20 cellular contexts compared by ENCODE assay signal in genomic region chr2:74556831-74557370, GRCh38. TPM values are rescaled to one million over a fixed set of nuclear protein-coding genes. Genes with fewer than 3 reads are reported as not detected.
DNase-seq lines count a peak whose midpoint lies in the region; ATAC-seq and TF ChIP-seq lines count a peak whose summit lies in the region.
"Had no signal": no experiment of that assay in that cellular context is flagged by ENCODE, and none has a peak within 500 bp of the region (broad histone marks: within the 10 kb centered on the region; RNA-seq: fewer than 3 reads in every experiment).

No MANE protein-coding gene starts in this region.

- H3K27ac Mint-ChIP-seq in activated naive CD4-positive, alpha-beta T cell treated with anti-CD3 and anti-CD28 coated beads, Interleukin-2, amount 10 ng/mL, durations not matched to agents 7 days and 5 days, result peak overlapping the region; percentile 69
- H3K27ac Mint-ChIP-seq in activated naive CD4-positive, alpha-beta T cell treated with anti-CD3 and anti-CD28 coated beads, Interleukin-2, amount 50 U/mL, for 72 hours, result no peak overlapping the region
- no peak overlapping the region for H3K27ac Mint-ChIP-seq in activated T-helper 2 cell treated with anti-CD3 and anti-CD28 coated beads, Interferon-gamma antibody, Interleukin-2, Interleukin-4, amounts not matched to agents 10 μg/mL and 5 μg/mL and 100 μg/mL, durations not matched to agents 14 hours and 24 hours and 36 hours
- no peak overlapping the region for H3K27ac Mint-ChIP-seq in stimulated activated effector memory CD8-positive, alpha-beta T cell treated with anti-CD3 and anti-CD28 coated beads, Interleukin-12 subunit alpha, Interleukin-12 subunit beta, amount 100 ng/mL, for 72 hours
- H3K27ac Mint-ChIP-seq: mesothelial cell of epicardium had no signal

- CTCF ChIA-PET in activated naive CD4-positive, alpha-beta T cell treated with anti-CD3 and anti-CD28 coated beads, Interleukin-2, amount 10 ng/mL, durations not matched to agents 7 days and 5 days (lab: Charles Lee), result interaction anchor here (0.9 to 3.6 kb wide), 2 partner anchors 28 to 31 kb away, joined by 3 to 11 read pairs; no protein-coding TSS in a partner anchor
- CTCF ChIA-PET in GM10248 (lab: Yijun Ruan, JAX), result interaction anchor here (0.9 to 3.8 kb wide), 6 partner anchors 13 to 30 kb away, joined by 3 to 26 read pairs (median 4); no protein-coding TSS in a partner anchor

- H3K36me3 Mint-ChIP-seq in activated naive CD4-positive, alpha-beta T cell treated with anti-CD3 and anti-CD28 coated beads, Interleukin-2, amount 10 ng/mL, durations not matched to agents 7 days and 5 days, result peaks cover 13% of the 10 kb centered on the region
- no peaks in the 10 kb centered on the region for H3K36me3 Mint-ChIP-seq in activated naive CD4-positive, alpha-beta T cell treated with anti-CD3 and anti-CD28 coated beads, Interleukin-2, amount 50 U/mL, for 72 hours
- H3K36me3 Mint-ChIP-seq in activated T-helper 2 cell treated with anti-CD3 and anti-CD28 coated beads, Interferon-gamma antibody, Interleukin-2, Interleukin-4, amounts not matched to agents 10 μg/mL and 5 μg/mL and 100 μg/mL, durations not matched to agents 14 hours and 24 hours and 36 hours (ENCODE audit: low read depth), result peaks cover 25% of the 10 kb centered on the region
- peaks cover 36% of the 10 kb centered on the region for H3K36me3 Mint-ChIP-seq in stimulated activated effector memory CD8-positive, alpha-beta T cell treated with anti-CD3 and anti-CD28 coated beads, Interleukin-12 subunit alpha, Interleukin-12 subunit beta, amount 100 ng/mL, for 72 hours
- H3K36me3 Mint-ChIP-seq: brain had no signal

- TF ChIP-seq CTCF in GM10248 (IDR thresholded peaks at IDR 0.05; ENCODE audit: control extremely low read depth, extremely low read depth, low read depth, missing control alignments), result no peak

- intact Hi-C loops in activated T-helper 2 cell treated with anti-CD3 and anti-CD28 coated beads, Interferon-gamma antibody, Interleukin-2, Interleukin-4, amounts not matched to agents 10 μg/mL and 5 μg/mL and 100 μg/mL, durations not matched to agents 14 hours and 24 hours and 36 hours (cut with micrococcal nuclease), result no loop called here

- ATAC-seq in activated naive CD4-positive, alpha-beta T cell treated with anti-CD3 and anti-CD28 coated beads, Interleukin-2, amount 50 U/mL, for 72 hours, result no peak
- no peak for ATAC-seq in stimulated activated effector memory CD8-positive, alpha-beta T cell treated with anti-CD3 and anti-CD28 coated beads, Interleukin-12 subunit alpha, Interleukin-12 subunit beta, amount 100 ng/mL, for 72 hours
- ATAC-seq: activated T-cell treated with anti-CD3 and anti-CD28 coated beads, Interleukin-2, amount 50 U/mL, for 4 hours; left lobe of liver had no signal

- no peak for DNase-seq in activated naive CD4-positive, alpha-beta T cell treated with anti-CD3 and anti-CD28 coated beads, Interleukin-2, amount 10 ng/mL, durations not matched to agents 7 days and 5 days
- no peak for DNase-seq in activated naive CD4-positive, alpha-beta T cell treated with anti-CD3 and anti-CD28 coated beads, Interleukin-2, amount 50 U/mL, for 72 hours (ENCODE audit: low spot score in 2 of 2)
- no peak for DNase-seq in activated T-helper 2 cell treated with anti-CD3 and anti-CD28 coated beads, Interferon-gamma antibody, Interleukin-2, Interleukin-4, amounts not matched to agents 10 μg/mL and 5 μg/mL and 100 μg/mL, durations not matched to agents 14 hours and 24 hours and 36 hours (ENCODE audit: low spot score)
- no peak for DNase-seq in stimulated activated effector memory CD8-positive, alpha-beta T cell treated with anti-CD3 and anti-CD28 coated beads, Interleukin-12 subunit alpha, Interleukin-12 subunit beta, amount 100 ng/mL, for 72 hours (ENCODE audit: low spot score in 2 of 2)
- DNase-seq in GM10248 (ENCODE audit: extremely low spot score), result no peak
- DNase-seq in NCI-H2171 treated with DMSO at 0.1 percent for 48 hours (lab: John Stamatoyannopoulos, UW), result no peak
- DNase-seq: activated CD4-positive, alpha-beta T cell treated with anti-CD3 and anti-CD28 coated beads, Interleukin-2, amount 50 U/mL, for 1 hour; activated T-cell treated with anti-CD3 and anti-CD28 coated beads, Interleukin-2, amount 50 U/mL, for 4 hours; DMS79; glutamatergic neuron; NCI-H1436; NCI-H2171; NCI-H69; retina; stimulated activated CD4-positive, alpha-beta T cell treated with anti-CD3 and anti-CD28 coated beads, Interleukin-12 subunit alpha, Interleukin-12 subunit beta, amount 100 ng/mL, for 4 hours; stimulated activated CD8-positive, alpha-beta memory T cell treated with anti-CD3 and anti-CD28 coated beads, Interleukin-4, amount 100 ng/mL, for 48 hours had no signal

- H3K9me3 Mint-ChIP-seq in activated naive CD4-positive, alpha-beta T cell treated with anti-CD3 and anti-CD28 coated beads, Interleukin-2, amount 10 ng/mL, durations not matched to agents 7 days and 5 days, result no peaks in the 10 kb centered on the region
- no peaks in the 10 kb centered on the region for H3K9me3 Mint-ChIP-seq in activated naive CD4-positive, alpha-beta T cell treated with anti-CD3 and anti-CD28 coated beads, Interleukin-2, amount 50 U/mL, for 72 hours
- no peaks in the 10 kb centered on the region for H3K9me3 Mint-ChIP-seq in activated T-helper 2 cell treated with anti-CD3 and anti-CD28 coated beads, Interferon-gamma antibody, Interleukin-2, Interleukin-4, amounts not matched to agents 10 μg/mL and 5 μg/mL and 100 μg/mL, durations not matched to agents 14 hours and 24 hours and 36 hours
- no peaks in the 10 kb centered on the region for H3K9me3 Mint-ChIP-seq in stimulated activated effector memory CD8-positive, alpha-beta T cell treated with anti-CD3 and anti-CD28 coated beads, Interleukin-12 subunit alpha, Interleukin-12 subunit beta, amount 100 ng/mL, for 72 hours
- H3K9me3 Mint-ChIP-seq: activated T-cell treated with anti-CD3 and anti-CD28 coated beads, Interleukin-2, amount 50 U/mL, for 4 hours; mesothelial cell of epicardium had no signal

- POLR2A ChIA-PET in GM10248 (lab: Yijun Ruan, JAX), result no interaction called here

- peaks cover 43% of the 10 kb centered on the region for H3K27me3 Mint-ChIP-seq in activated naive CD4-positive, alpha-beta T cell treated with anti-CD3 and anti-CD28 coated beads, Interleukin-2, amount 10 ng/mL, durations not matched to agents 7 days and 5 days
- H3K27me3 Mint-ChIP-seq in activated T-helper 2 cell treated with anti-CD3 and anti-CD28 coated beads, Interferon-gamma antibody, Interleukin-2, Interleukin-4, amounts not matched to agents 10 μg/mL and 5 μg/mL and 100 μg/mL, durations not matched to agents 14 hours and 24 hours and 36 hours (ENCODE audit: low read depth), result no peaks in the 10 kb centered on the region

- peak overlapping the region; percentile 94 for H3K4me3 Mint-ChIP-seq in activated naive CD4-positive, alpha-beta T cell treated with anti-CD3 and anti-CD28 coated beads, Interleukin-2, amount 10 ng/mL, durations not matched to agents 7 days and 5 days
- peak overlapping the region; percentile 22 for H3K4me3 Mint-ChIP-seq in activated T-helper 2 cell treated with anti-CD3 and anti-CD28 coated beads, Interferon-gamma antibody, Interleukin-2, Interleukin-4, amounts not matched to agents 10 μg/mL and 5 μg/mL and 100 μg/mL, durations not matched to agents 14 hours and 24 hours and 36 hours (ENCODE audit: low read depth)
- H3K4me3 Mint-ChIP-seq in stimulated activated effector memory CD8-positive, alpha-beta T cell treated with anti-CD3 and anti-CD28 coated beads, Interleukin-12 subunit alpha, Interleukin-12 subunit beta, amount 100 ng/mL, for 72 hours, result peak overlapping the region; percentile 84

- H3K4me1 Mint-ChIP-seq in activated naive CD4-positive, alpha-beta T cell treated with anti-CD3 and anti-CD28 coated beads, Interleukin-2, amount 10 ng/mL, durations not matched to agents 7 days and 5 days, result peaks cover 33% of the 10 kb centered on the region
- H3K4me1 Mint-ChIP-seq in activated T-helper 2 cell treated with anti-CD3 and anti-CD28 coated beads, Interferon-gamma antibody, Interleukin-2, Interleukin-4, amounts not matched to agents 10 μg/mL and 5 μg/mL and 100 μg/mL, durations not matched to agents 14 hours and 24 hours and 36 hours (ENCODE audit: low read depth), result peaks cover 25% of the 10 kb centered on the region
- peaks cover 43% of the 10 kb centered on the region for H3K4me1 Mint-ChIP-seq in stimulated activated effector memory CD8-positive, alpha-beta T cell treated with anti-CD3 and anti-CD28 coated beads, Interleukin-12 subunit alpha, Interleukin-12 subunit beta, amount 100 ng/mL, for 72 hours

RNA-seq across cellular contexts. Expression of gene DOK1, which starts 2.4 kb away (rescaled TPM):
- 10 to 100 TPM; 23.6 to 25.6 TPM for total RNA-seq in activated naive CD4-positive, alpha-beta T cell treated with anti-CD3 and anti-CD28 coated beads, Interleukin-2, amount 50 U/mL, for 72 hours
- 41.0 and 41.4 TPM in 2 replicates for total RNA-seq in activated T-helper 2 cell treated with anti-CD3 and anti-CD28 coated beads, Interferon-gamma antibody, Interleukin-2, Interleukin-4, amounts not matched to agents 10 μg/mL and 5 μg/mL and 100 μg/mL, durations not matched to agents 14 hours and 24 hours and 36 hours

RNA-seq across cellular contexts. Expression of gene LOXL3, which starts 3.2 kb away (rescaled TPM):
- total RNA-seq in activated naive CD4-positive, alpha-beta T cell treated with anti-CD3 and anti-CD28 coated beads, Interleukin-2, amount 50 U/mL, for 72 hours, result 1 to 10 TPM in 1 of 2 donors, under 1 TPM in 1; 0.20 to 1.5 TPM
- total RNA-seq in activated T-helper 2 cell treated with anti-CD3 and anti-CD28 coated beads, Interferon-gamma antibody, Interleukin-2, Interleukin-4, amounts not matched to agents 10 μg/mL and 5 μg/mL and 100 μg/mL, durations not matched to agents 14 hours and 24 hours and 36 hours, result 1.7 and 2.1 TPM in 2 replicates

RNA-seq across cellular contexts. Expression of gene HTRA2, which starts 27.2 kb away (rescaled TPM):
- total RNA-seq in activated naive CD4-positive, alpha-beta T cell treated with anti-CD3 and anti-CD28 coated beads, Interleukin-2, amount 50 U/mL, for 72 hours, result 10 to 100 TPM; 57.5 to 84.4 TPM
- 61.5 and 64.1 TPM in 2 replicates for total RNA-seq in activated T-helper 2 cell treated with anti-CD3 and anti-CD28 coated beads, Interferon-gamma antibody, Interleukin-2, Interleukin-4, amounts not matched to agents 10 μg/mL and 5 μg/mL and 100 μg/mL, durations not matched to agents 14 hours and 24 hours and 36 hours

RNA-seq across cellular contexts. Expression of gene AUP1, which starts 27.4 kb away (rescaled TPM):
- 10 to 100 TPM; 42.3 to 97.1 TPM for total RNA-seq in activated naive CD4-positive, alpha-beta T cell treated with anti-CD3 and anti-CD28 coated beads, Interleukin-2, amount 50 U/mL, for 72 hours
- total RNA-seq in activated T-helper 2 cell treated with anti-CD3 and anti-CD28 coated beads, Interferon-gamma antibody, Interleukin-2, Interleukin-4, amounts not matched to agents 10 μg/mL and 5 μg/mL and 100 μg/mL, durations not matched to agents 14 hours and 24 hours and 36 hours, result 155 TPM in 2 replicates

RNA-seq across cellular contexts. Expression of gene DQX1, which starts 30.9 kb away (rescaled TPM):
- 1 to 10 TPM in 1 of 2 donors, under 1 TPM in 1; 0.29 to 2.3 TPM for total RNA-seq in activated naive CD4-positive, alpha-beta T cell treated with anti-CD3 and anti-CD28 coated beads, Interleukin-2, amount 50 U/mL, for 72 hours
- total RNA-seq in activated T-helper 2 cell treated with anti-CD3 and anti-CD28 coated beads, Interferon-gamma antibody, Interleukin-2, Interleukin-4, amounts not matched to agents 10 μg/mL and 5 μg/mL and 100 μg/mL, durations not matched to agents 14 hours and 24 hours and 36 hours, result 0.39 and 0.94 TPM in 2 replicates
- total RNA-seq: fibroblast of lung had no signal

Comparison
In these comparisons a context has a peak if more than half of its experiments do, and no peak if none do; other contexts are left out.
1. H3K4me3 Mint-ChIP-seq: peak in every context shown above with its lines; median percentile 94 in activated naive CD4-positive, alpha-beta T cell treated with anti-CD3 and anti-CD28 coated beads, Interleukin-2, amount 10 ng/mL, durations not matched to agents 7 days and 5 days; 84 in stimulated activated effector memory CD8-positive, alpha-beta T cell treated with anti-CD3 and anti-CD28 coated beads, Interleukin-12 subunit alpha, Interleukin-12 subunit beta, amount 100 ng/mL, for 72 hours; 22 in activated T-helper 2 cell treated with anti-CD3 and anti-CD28 coated beads, Interferon-gamma antibody, Interleukin-2, Interleukin-4, amounts not matched to agents 10 μg/mL and 5 μg/mL and 100 μg/mL, durations not matched to agents 14 hours and 24 hours and 36 hours.